ENCODE assay signal across 20 cellular contexts in genomic region chr14:32650030-32650429, GRCh38.
A peak's percentile ranks its signal among the peaks of the same experiment; 100 is the strongest.
DNase-seq lines count a peak whose midpoint lies in the region; ATAC-seq and TF ChIP-seq lines count a peak whose summit lies in the region.
"Had no signal": no experiment of that assay in that cellular context is flagged by ENCODE, and none has a peak within 500 bp of the region (broad histone marks: within the 10 kb centered on the region; RNA-seq: fewer than 3 reads in every experiment).

No MANE protein-coding gene starts in this region.

- H3K27ac ChIP-seq in left ventricle myocardium inferior (replicated peaks) (no peak overlapping the region), Karpas-422 (ENCODE audit: low read length) (no peak overlapping the region), neuronal stem cell (replicated peaks; ENCODE audit: low read length) (no peak overlapping the region), spleen (no peak overlapping the region)
- H3K27ac ChIP-seq: 22Rv1; A549; BLaER1 treated with 17β-estradiol and CSF1 and Interleukin-3, amounts not matched to agents 10 nM and 100 nM; C4-2B had no signal

- H3K4me1 ChIP-seq in left ventricle myocardium inferior: peaks cover 26% of the 10 kb centered on the region
- peaks cover 6% of the 10 kb centered on the region for H3K4me1 ChIP-seq in Karpas-422 (ENCODE audit: low read length)
- no peaks in the 10 kb centered on the region for H3K4me1 ChIP-seq in neuronal stem cell (ENCODE audit: control insufficient read depth in 2 of 2, insufficient read depth in 1 of 2, low read depth in 1 of 2, low read length in 2 of 2)
- H3K4me1 ChIP-seq in spleen: no peaks in the 10 kb centered on the region
- H3K4me1 ChIP-seq: A549; BLaER1 treated with 17β-estradiol and CSF1 and Interleukin-3, amounts not matched to agents 10 nM and 100 nM; Caco-2 had no signal

- H3K14ac ChIP-seq in neuronal stem cell (ENCODE audit: low read length): no peak overlapping the region

- no peak overlapping the region for H2BK12ac ChIP-seq in neuronal stem cell (ENCODE audit: low read length)

- no peak overlapping the region for H4K91ac ChIP-seq in neuronal stem cell (ENCODE audit: low read depth, low read length, poor library complexity)

- H3K9me3 ChIP-seq in left ventricle myocardium inferior (replicated peaks): no peaks in the 10 kb centered on the region
- no peaks in the 10 kb centered on the region for H3K9me3 ChIP-seq in Karpas-422 (ENCODE audit: low read length)
- no peaks in the 10 kb centered on the region for H3K9me3 ChIP-seq in neuronal stem cell (replicated peaks in 1 of 2; ENCODE audit: control insufficient read depth in 2 of 2, insufficient read depth in 1 of 2, low read depth in 1 of 2, low read length in 2 of 2)
- H3K9me3 ChIP-seq in spleen: no peaks in the 10 kb centered on the region
- H3K9me3 ChIP-seq: A549; BLaER1 treated with 17β-estradiol and CSF1 and Interleukin-3, amounts not matched to agents 10 nM and 100 nM; Caco-2 had no signal

- no peaks in the 10 kb centered on the region for H3K79me1 ChIP-seq in neuronal stem cell (ENCODE audit: low read depth, low read length)

- no peak overlapping the region for H3K23ac ChIP-seq in neuronal stem cell (ENCODE audit: low read depth, low read length, poor library complexity)

- intact Hi-C loops in Right ventricle myocardium inferior (cut with DNase I): no loop called here
- intact Hi-C loops in left ventricle myocardium inferior (cut with micrococcal nuclease): no loop called here
- intact Hi-C loops in spleen (cut with DNase I; ENCODE audit: low total_unique reads): no loop called here

- ATAC-seq in Right ventricle myocardium inferior: no peak
- ATAC-seq: A549; CD8-positive, alpha-beta T cell had no signal

- no peak overlapping the region for H3K4ac ChIP-seq in neuronal stem cell (ENCODE audit: low read length)

- H2BK120ac ChIP-seq in neuronal stem cell (ENCODE audit: low read depth, low read length): no peak overlapping the region

- H3K4me3 ChIP-seq in left ventricle myocardium inferior: no peak overlapping the region
- no peak overlapping the region for H3K4me3 ChIP-seq in Karpas-422 (ENCODE audit: low read length)
- H3K4me3 ChIP-seq in neuronal stem cell (ENCODE audit: low read length in 2 of 2): no peak overlapping the region
- H3K4me3 ChIP-seq in spleen: no peak overlapping the region
- H3K4me3 ChIP-seq: A549; BLaER1 treated with 17β-estradiol and CSF1 and Interleukin-3, amounts not matched to agents 10 nM and 100 nM had no signal

- no peak overlapping the region for H4K8ac ChIP-seq in neuronal stem cell (ENCODE audit: low read depth, low read length)

- peak overlapping the region; percentile 64 for H3K18ac ChIP-seq in neuronal stem cell (ENCODE audit: low read length)

- H4K20me1 ChIP-seq in Karpas-422 (ENCODE audit: insufficient read depth, low read depth, low read length): no peaks in the 10 kb centered on the region
- H4K20me1 ChIP-seq: BLaER1 treated with 17β-estradiol and CSF1 and Interleukin-3, amounts not matched to agents 10 nM and 100 nM had no signal

- no peak overlapping the region for H2BK15ac ChIP-seq in neuronal stem cell (ENCODE audit: low read length)

- DNase-seq in Right ventricle myocardium inferior (ENCODE audit: missing footprints) (peak; percentile 7), left ventricle myocardium inferior (no peak), Karpas-422 (no peak), neuronal stem cell (ENCODE audit: low spot score) (no peak), DMS153 treated with DMSO at 0.1 percent for 48 hours (lab: John Stamatoyannopoulos, UW; ENCODE audit: unreplicated experiment) (no peak), spleen (no peak)
- DNase-seq: AML-193; Caco-2; Calu3; CD4-positive, alpha-beta T cell; CD8-positive, alpha-beta T cell; DMS53; DMS79; DND-41; EL; GDM1 had no signal

- WGBS in neuronal stem cell (ENCODE audit: extremely low coverage in 2 of 2, insufficient read length in 2 of 2, insufficient replicate concordance in 1 of 2), 2 donors: no CpG with 5 or more reads among the region's 7 CpGs
- WGBS in spleen, 5 donors: 91 to 98% (median 94%) methylated on average over 7 of the region's 7 CpGs

- no peak for TF ChIP-seq CTCF in left ventricle myocardium inferior (IDR thresholded peaks at IDR 0.05; ENCODE audit: borderline replicate concordance)
- TF ChIP-seq CTCF in spleen (IDR thresholded peaks at IDR 0.05 in 8 of 11, conservative IDR thresholded peaks at IDR 0.05 in 3 of 11): no peak

- H3K27me3 ChIP-seq in left ventricle myocardium inferior (ENCODE audit: low read depth): no peaks in the 10 kb centered on the region
- H3K27me3 ChIP-seq in Karpas-422 (ENCODE audit: low read length): no peaks in the 10 kb centered on the region
- H3K27me3 ChIP-seq in neuronal stem cell (ENCODE audit: control insufficient read depth in 3 of 3, insufficient read depth in 3 of 3, low read depth in 1 of 3, low read length in 3 of 3): no peaks in the 10 kb centered on the region
- no peaks in the 10 kb centered on the region for H3K27me3 ChIP-seq in spleen (replicated peaks in 1 of 7)
- H3K27me3 ChIP-seq: BLaER1 treated with 17β-estradiol and CSF1 and Interleukin-3, amounts not matched to agents 10 nM and 100 nM had no signal

- H2AK5ac ChIP-seq in neuronal stem cell (ENCODE audit: low read depth, low read length): no peak overlapping the region

- H3K9ac ChIP-seq in Karpas-422 (ENCODE audit: low read length) (no peak overlapping the region), neuronal stem cell (ENCODE audit: low read depth, low read length, poor library complexity) (no peak overlapping the region)
- H3K9ac ChIP-seq: BLaER1 treated with 17β-estradiol and CSF1 and Interleukin-3, amounts not matched to agents 10 nM and 100 nM had no signal

- H2BK5ac ChIP-seq in neuronal stem cell (ENCODE audit: low read length): no peak overlapping the region

- H3K36me3 ChIP-seq in left ventricle myocardium inferior: no peaks in the 10 kb centered on the region
- H3K36me3 ChIP-seq in Karpas-422 (ENCODE audit: insufficient read depth, low read length): no peaks in the 10 kb centered on the region
- H3K36me3 ChIP-seq in neuronal stem cell (replicated peaks in 1 of 2; ENCODE audit: control insufficient read depth in 2 of 2, insufficient read depth in 2 of 2, low read length in 2 of 2): no peaks in the 10 kb centered on the region
- no peaks in the 10 kb centered on the region for H3K36me3 ChIP-seq in spleen
- H3K36me3 ChIP-seq: BLaER1 treated with 17β-estradiol and CSF1 and Interleukin-3, amounts not matched to agents 10 nM and 100 nM had no signal

- H3K4me2 ChIP-seq in Karpas-422 (ENCODE audit: low read depth, low read length, poor library complexity, severe bottlenecking) (peak overlapping the region; percentile 14), neuronal stem cell (ENCODE audit: insufficient read depth, low read length, poor library complexity, severe bottlenecking) (no peak overlapping the region)
- H3K4me2 ChIP-seq: A549; BLaER1 treated with 17β-estradiol and CSF1 and Interleukin-3, amounts not matched to agents 10 nM and 100 nM had no signal

- TF ChIP-seq POLR2A in spleen (IDR thresholded peaks at IDR 0.05): no peak

- no peaks in the 10 kb centered on the region for H3K79me2 ChIP-seq in Karpas-422 (ENCODE audit: low read length)

- H3K9me2 ChIP-seq in Karpas-422 (replicated peaks; ENCODE audit: insufficient read depth, low read length): no peaks in the 10 kb centered on the region

- H2AFZ ChIP-seq in Karpas-422 (ENCODE audit: low read length): no peak overlapping the region
- no peak overlapping the region for H2AFZ ChIP-seq in neuronal stem cell (ENCODE audit: low read length)
